10 cellular contexts compared by ENCODE assay signal in the genomic region with DNA sequence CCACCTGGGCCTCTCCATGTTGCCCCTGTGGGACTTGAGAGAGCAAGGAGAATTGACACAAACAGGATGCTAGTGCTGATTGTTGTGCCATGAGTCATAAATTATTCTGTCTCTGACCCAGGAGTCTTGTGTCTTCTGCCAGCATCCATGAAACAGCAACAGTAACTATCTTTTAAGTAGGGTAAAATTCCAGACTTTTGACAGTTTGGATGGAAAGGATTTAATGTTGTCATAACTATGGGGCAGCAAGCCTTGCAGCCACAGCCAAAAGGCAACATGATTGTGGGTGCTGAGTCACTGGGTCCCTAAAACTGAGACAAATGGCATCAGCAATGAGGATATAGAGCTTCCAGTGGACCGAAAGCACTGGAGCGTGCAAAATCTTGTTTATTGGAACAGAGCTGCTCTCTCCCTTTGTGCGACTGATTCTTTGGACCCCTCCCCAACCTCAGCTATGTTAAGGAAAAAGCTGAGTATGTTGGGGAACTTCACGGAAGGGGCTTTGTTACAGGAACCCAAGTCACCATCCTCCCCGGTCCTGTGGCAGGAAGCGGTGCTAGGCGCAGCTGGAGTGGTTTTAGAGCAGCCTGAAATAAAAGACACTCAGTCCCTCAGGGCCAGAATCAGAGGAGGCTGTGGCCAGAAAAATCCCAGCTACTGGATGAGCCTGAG. TPM values are rescaled to one million over a fixed set of nuclear protein-coding genes. Genes with fewer than 3 reads are reported as not detected.
DNase-seq lines count a peak whose midpoint lies in the region; ATAC-seq and TF ChIP-seq lines count a peak whose summit lies in the region.
"Had no signal": no experiment of that assay in that cellular context is flagged by ENCODE, and none has a peak within 500 bp of the region (broad histone marks: within the 10 kb centered on the region; RNA-seq: fewer than 3 reads in every experiment).

No MANE protein-coding gene starts in this region.

- DNase-seq in A172 (ENCODE audit: low spot score) (peak; percentile 88), GM12865 (ENCODE audit: low read depth) (peak; percentile 65), fibroblast of lung (ENCODE audit: low read depth in 2 of 2) (peak in 1 of 2 donors; percentile 82), HT-29 (ENCODE audit: low spot score) (no peak), NOMO-1 treated with dmso at 0.1 percent for 144 hours (lab: John Stamatoyannopoulos, UW; ENCODE audit: unreplicated experiment) (no peak)
- DNase-seq: aorta, NCI-H1417 had no signal

- H3K36me3 ChIP-seq in fibroblast of lung (ENCODE audit: control insufficient read depth, insufficient read depth, low read length), result no peaks in the 10 kb centered on the region

- H3K27ac Mint-ChIP-seq in T-helper 1 cell treated with Interleukin-12 subunit alpha and Interleukin-12 subunit beta and Interleukin-4 antibody, amounts not matched to agents 30 μg/mL and 1 μg/mL, for 36 hours, result peak overlapping the region; percentile 93

- no peaks in the 10 kb centered on the region for H3K79me2 ChIP-seq in fibroblast of lung (ENCODE audit: control insufficient read depth, insufficient read depth, low read length)

- H3K27me3 Mint-ChIP-seq in T-helper 1 cell treated with Interleukin-12 subunit alpha and Interleukin-12 subunit beta and Interleukin-4 antibody, amounts not matched to agents 30 μg/mL and 1 μg/mL, for 36 hours (ENCODE audit: low read depth), result no peaks in the 10 kb centered on the region

- no peaks in the 10 kb centered on the region for H3K9me3 Mint-ChIP-seq in T-helper 1 cell treated with Interleukin-12 subunit alpha and Interleukin-12 subunit beta and Interleukin-4 antibody, amounts not matched to agents 30 μg/mL and 1 μg/mL, for 36 hours

- no peak for ATAC-seq in GM19023 (IDR thresholded peaks at IDR 0.05; ENCODE audit: unreplicated experiment)
- no peak for ATAC-seq in GM18868 (IDR thresholded peaks at IDR 0.05; ENCODE audit: unreplicated experiment)

- no peak for TF ChIP-seq CTCF in GM12865 (IDR thresholded peaks at IDR 0.05; ENCODE audit: insufficient read depth, low read depth, low read length, missing control alignments)
- no peak for TF ChIP-seq CTCF in fibroblast of lung (conservative IDR thresholded peaks at IDR 0.05 in 1 of 2, IDR thresholded peaks at IDR 0.05 in 1 of 2; ENCODE audit: low read depth in 1 of 2, low read length in 2 of 2)

- H3K36me3 Mint-ChIP-seq in T-helper 1 cell treated with Interleukin-12 subunit alpha and Interleukin-12 subunit beta and Interleukin-4 antibody, amounts not matched to agents 30 μg/mL and 1 μg/mL, for 36 hours (ENCODE audit: low read depth), result peaks cover 32% of the 10 kb centered on the region

- H3K9ac ChIP-seq in fibroblast of lung (ENCODE audit: insufficient read depth, low read length), result no peak overlapping the region

- H3K4me3 Mint-ChIP-seq in T-helper 1 cell treated with Interleukin-12 subunit alpha and Interleukin-12 subunit beta and Interleukin-4 antibody, amounts not matched to agents 30 μg/mL and 1 μg/mL, for 36 hours, result peak overlapping the region; percentile 65

- peaks cover 52% of the 10 kb centered on the region for H3K4me1 Mint-ChIP-seq in T-helper 1 cell treated with Interleukin-12 subunit alpha and Interleukin-12 subunit beta and Interleukin-4 antibody, amounts not matched to agents 30 μg/mL and 1 μg/mL, for 36 hours (ENCODE audit: low read depth)

- peak overlapping the region; percentile 6 for H3K27ac ChIP-seq in fibroblast of lung (ENCODE audit: insufficient read depth, low read length)

- H3K4me3 ChIP-seq in GM12865 (ENCODE audit: low read depth, low read length), result peak overlapping the region; percentile 10; the same call in 1 of the 2 replicates
- no peak overlapping the region for H3K4me3 ChIP-seq in fibroblast of lung (replicated peaks in 1 of 4; ENCODE audit: control extremely low read depth in 1 of 4, insufficient read depth in 1 of 4, low read depth in 3 of 4, low read length in 4 of 4)

- H2AFZ ChIP-seq in fibroblast of lung (ENCODE audit: low read length), result peak overlapping the region; percentile 18

- no peaks in the 10 kb centered on the region for H3K9me3 ChIP-seq in fibroblast of lung (ENCODE audit: control insufficient read depth, insufficient read depth, low read depth, low read length)

- H3K4me2 ChIP-seq in fibroblast of lung (ENCODE audit: extremely low read depth, insufficient read depth, low read length), result peak overlapping the region; percentile 23

- H3K4me1 ChIP-seq in fibroblast of lung (ENCODE audit: control insufficient read depth, extremely low read depth, insufficient read depth, low read length), result peaks cover 12% of the 10 kb centered on the region

- no peaks in the 10 kb centered on the region for H3K27me3 ChIP-seq in fibroblast of lung (ENCODE audit: control insufficient read depth, insufficient read depth, low read length)

- no peaks in the 10 kb centered on the region for H4K20me1 ChIP-seq in fibroblast of lung (ENCODE audit: control insufficient read depth, extremely low read depth, insufficient read depth, low read length)

RNA-seq across cellular contexts. Expression of a gene that starts 9.6 kb away (rescaled TPM):
- not detected in 2 replicates for total RNA-seq in A172 (2014; rRNA removed; shearing (Covaris generic))
- total RNA-seq in fibroblast of lung, result 4.1 and 4.6 TPM in 2 replicates
- polyA plus RNA-seq in fibroblast of lung, result 2.0 and 2.6 TPM in 2 replicates
- polyA plus RNA-seq in fibroblast of lung (2012), result 1.2 and 1.4 TPM in 2 replicates
- 7.2 and 7.4 TPM in 2 replicates for polyA minus RNA-seq in fibroblast of lung (ENCODE audit: low replicate concordance)
- not detected in 2 replicates for total RNA-seq in HT-29 (2014; rRNA removed; shearing (Covaris generic))

RNA-seq across cellular contexts. Expression of a gene that starts 10.2 kb away (rescaled TPM):
- total RNA-seq in A172 (2014; rRNA removed; shearing (Covaris generic)), result 33.0 and 38.5 TPM in 2 replicates
- 39.8 and 49.4 TPM in 2 replicates for total RNA-seq in fibroblast of lung
- 65.0 and 102 TPM in 2 replicates for polyA plus RNA-seq in fibroblast of lung
- polyA plus RNA-seq in fibroblast of lung (2012), result 65.1 and 91.1 TPM in 2 replicates
- polyA minus RNA-seq in fibroblast of lung (ENCODE audit: low replicate concordance), result 338 and 339 TPM in 2 replicates
- total RNA-seq in HT-29 (2014; rRNA removed; shearing (Covaris generic)), result 82.2 and 86.3 TPM in 2 replicates

RNA-seq across cellular contexts. Expression of a gene that starts 20.0 kb away (rescaled TPM):
- 48.4 and 56.8 TPM in 2 replicates for total RNA-seq in A172 (2014; rRNA removed; shearing (Covaris generic))
- 0.51 and 4.3 TPM in 2 replicates for total RNA-seq in fibroblast of lung
- 8.4 and 34.6 TPM in 2 replicates for polyA plus RNA-seq in fibroblast of lung
- 5.2 and 18.8 TPM in 2 replicates for polyA plus RNA-seq in fibroblast of lung (2012)
- 9.2 and 54.9 TPM in 2 replicates for polyA minus RNA-seq in fibroblast of lung (ENCODE audit: low replicate concordance)
- 24.5 and 28.6 TPM in 2 replicates for total RNA-seq in HT-29 (2014; rRNA removed; shearing (Covaris generic))

RNA-seq across cellular contexts. Expression of a gene that starts 49.5 kb away (rescaled TPM):
- total RNA-seq in A172 (2014; rRNA removed; shearing (Covaris generic)), result 118 and 119 TPM in 2 replicates
- total RNA-seq in fibroblast of lung, result 85.3 and 101 TPM in 2 replicates
- polyA plus RNA-seq in fibroblast of lung, result 57.4 and 67.8 TPM in 2 replicates
- polyA plus RNA-seq in fibroblast of lung (2012), result 36.4 and 48.2 TPM in 2 replicates
- polyA minus RNA-seq in fibroblast of lung (ENCODE audit: low replicate concordance), result 124 and 152 TPM in 2 replicates
- 169 and 197 TPM in 2 replicates for total RNA-seq in HT-29 (2014; rRNA removed; shearing (Covaris generic))

RNA-seq across cellular contexts. Expression of a gene that starts 49.7 kb away (rescaled TPM):
- total RNA-seq in A172 (2014; rRNA removed; shearing (Covaris generic)), result 35.0 and 37.8 TPM in 2 replicates
- total RNA-seq in fibroblast of lung, result 15.2 and 20.8 TPM in 2 replicates
- polyA plus RNA-seq in fibroblast of lung, result 48.0 and 54.8 TPM in 2 replicates
- polyA plus RNA-seq in fibroblast of lung (2012), result 38.2 and 39.0 TPM in 2 replicates
- polyA minus RNA-seq in fibroblast of lung (ENCODE audit: low replicate concordance), result 147 and 217 TPM in 2 replicates
- 26.2 and 33.1 TPM in 2 replicates for total RNA-seq in HT-29 (2014; rRNA removed; shearing (Covaris generic))

Comparison
In these comparisons a context has a peak if more than half of its experiments do, and no peak if none do; other contexts are left out.
1. DNase-seq: peak in A172 (single experiment) and GM12865 (single experiment); none in HT-29 (single experiment) and NOMO-1 treated with dmso at 0.1 percent for 144 hours (single experiment).